11 cellular contexts compared by ENCODE assay signal in the genomic region with DNA sequence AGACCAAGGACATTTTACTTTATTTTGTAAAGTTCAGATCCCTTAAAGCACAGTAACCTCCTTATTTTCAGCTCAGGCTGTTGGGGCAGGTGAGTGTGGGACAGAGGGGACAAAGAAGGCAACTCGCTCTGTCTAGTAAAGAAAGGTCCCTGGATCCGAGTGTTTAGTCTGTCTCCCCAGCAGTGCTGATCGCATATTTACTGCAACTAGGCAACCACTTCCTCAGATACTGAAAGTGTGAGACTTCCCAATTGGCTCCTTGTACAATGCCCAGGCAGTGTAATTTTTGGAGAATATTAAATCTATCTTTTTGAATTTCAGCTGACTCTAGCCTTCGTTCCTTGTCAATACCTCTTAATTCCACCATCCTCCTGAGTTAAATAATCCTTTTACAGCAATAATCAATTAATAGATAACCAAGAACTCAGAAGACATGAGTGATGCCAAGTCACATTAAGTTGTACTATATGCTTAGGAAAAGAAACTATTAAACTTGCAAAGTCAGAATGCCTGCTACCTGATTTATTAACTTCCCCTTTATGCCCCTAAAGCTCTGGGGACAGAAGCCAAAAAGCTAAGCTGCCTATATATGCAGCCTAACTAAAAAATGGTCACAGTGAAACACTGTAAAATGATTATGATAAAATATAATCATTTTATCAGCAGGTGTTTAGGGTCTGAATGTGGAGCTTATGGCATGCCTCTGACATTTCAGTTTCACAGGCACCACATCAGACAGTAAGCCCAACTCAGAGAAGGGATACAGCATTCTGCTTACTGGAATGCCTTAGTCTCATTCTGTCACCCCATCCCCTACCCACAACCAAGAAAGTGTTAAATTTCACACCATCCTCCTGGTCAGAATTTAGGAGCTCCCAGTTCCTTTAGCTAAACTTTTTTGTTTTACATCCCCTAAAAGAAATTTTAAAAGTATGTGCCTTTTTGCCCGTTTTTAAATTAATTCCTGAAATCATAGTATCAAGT.
A peak's percentile ranks its signal among the peaks of the same experiment; 100 is the strongest.
DNase-seq lines count a peak whose midpoint lies in the region; ATAC-seq and TF ChIP-seq lines count a peak whose summit lies in the region.
"Had no signal": no experiment of that assay in that cellular context is flagged by ENCODE, and none has a peak within 500 bp of the region (broad histone marks: within the 10 kb centered on the region; RNA-seq: fewer than 3 reads in every experiment).

No MANE protein-coding gene starts in this region.

- peaks cover 5% of the 10 kb centered on the region for H3K9me3 ChIP-seq in endodermal cell (ENCODE audit: control insufficient read depth, low read length)
- H3K9me3 ChIP-seq in BE2C, result no peaks in the 10 kb centered on the region
- H3K9me3 ChIP-seq in testis, result no peaks in the 10 kb centered on the region

- no peaks in the 10 kb centered on the region for H3K4me1 ChIP-seq in endodermal cell (ENCODE audit: control insufficient read depth, insufficient read depth, low read length)
- no peaks in the 10 kb centered on the region for H3K4me1 ChIP-seq in BE2C
- peaks cover 3% of the 10 kb centered on the region for H3K4me1 ChIP-seq in testis

- H3K4me1 Mint-ChIP-seq in endodermal cell, result no peaks in the 10 kb centered on the region

- no peak overlapping the region for H3K4me3 ChIP-seq in endodermal cell (ENCODE audit: low read length)
- no peak overlapping the region for H3K4me3 ChIP-seq in BE2C (ENCODE audit: low read depth, low read length)
- no peak overlapping the region for H3K4me3 ChIP-seq in testis

- no peak for TF ChIP-seq POLR2A in testis (IDR thresholded peaks at IDR 0.05)

- H3K27me3 Mint-ChIP-seq in endodermal cell (ENCODE audit: insufficient read depth), result no peaks in the 10 kb centered on the region

- no peaks in the 10 kb centered on the region for H3K27me3 ChIP-seq in endodermal cell (ENCODE audit: control insufficient read depth, insufficient read depth, low read length, poor library complexity, severe bottlenecking)
- no peaks in the 10 kb centered on the region for H3K27me3 ChIP-seq in BE2C
- no peaks in the 10 kb centered on the region for H3K27me3 ChIP-seq in testis

- CTCF ChIA-PET in GM10248 (lab: Yijun Ruan, JAX), result interaction anchor here (0.8 to 5.9 kb wide), 7 partner anchors 8 to 22 kb away, joined by 3 to 56 read pairs (median 6); no protein-coding TSS in a partner anchor

- WGBS in endodermal cell (ENCODE audit: insufficient coverage in 1 of 2, insufficient read length in 1 of 2), 2 experiments, result 85 to 89% methylated on average over 3 to 5 of the region's 5 CpGs
- 87 to 88% methylated on average over 5 of the region's 5 CpGs for WGBS in testis, 2 donors

- peaks cover 10% of the 10 kb centered on the region for H3K36me3 Mint-ChIP-seq in endodermal cell (ENCODE audit: low read depth)

- no peak for TF ChIP-seq CTCF in GM10248 (IDR thresholded peaks at IDR 0.05; ENCODE audit: control extremely low read depth, extremely low read depth, low read depth, missing control alignments)
- no peak for TF ChIP-seq CTCF in endodermal cell (conservative IDR thresholded peaks at IDR 0.05)
- no peak for TF ChIP-seq CTCF in BE2C (IDR thresholded peaks at IDR 0.05; ENCODE audit: low read depth, low read length)
- no peak for TF ChIP-seq CTCF in testis (IDR thresholded peaks at IDR 0.05)

- H3K9me3 Mint-ChIP-seq in endodermal cell, result peaks cover 1% of the 10 kb centered on the region

- DNase-seq in GM10248 (ENCODE audit: extremely low spot score) (peak; percentile 24), endodermal cell (no peak), nucleus accumbens (lab: John Stamatoyannopoulos, UW) (no peak), BE2C (no peak), NCI-H2081 treated with DMSO at 0.1 percent for 48 hours (lab: John Stamatoyannopoulos, UW) (no peak), testis (no peak)
- DNase-seq: C1 segment of cervical spinal cord; effector CD8-positive, alpha-beta T cell; NCI-H524 had no signal

- H3K4me3 Mint-ChIP-seq in endodermal cell, result no peak overlapping the region

- intact Hi-C loops in testis (cut with DNase I; ENCODE audit: low total_unique reads), result no loop called here

- POLR2A ChIA-PET in GM10248 (lab: Yijun Ruan, JAX), result no interaction called here

- H3K9ac ChIP-seq in endodermal cell (ENCODE audit: extremely low read depth, low read length, poor library complexity, severe bottlenecking), result no peak overlapping the region

- H3K27ac ChIP-seq in endodermal cell (ENCODE audit: low read depth, low read length), result peak overlapping the region; percentile 42
- H3K27ac ChIP-seq in testis, result no peak overlapping the region

- ATAC-seq in GM21447 (IDR thresholded peaks at IDR 0.05; ENCODE audit: unreplicated experiment) (peak; percentile 94), HG03432 (IDR thresholded peaks at IDR 0.05; ENCODE audit: unreplicated experiment) (peak; percentile 78)

- no peak overlapping the region for H3K27ac Mint-ChIP-seq in endodermal cell

- no peaks in the 10 kb centered on the region for H3K36me3 ChIP-seq in endodermal cell (ENCODE audit: control insufficient read depth, insufficient read depth, low read length)
- no peaks in the 10 kb centered on the region for H3K36me3 ChIP-seq in BE2C
- no peaks in the 10 kb centered on the region for H3K36me3 ChIP-seq in testis (ENCODE audit: low read depth, missing control alignments)
